12 cellular contexts compared by ENCODE assay signal in genomic region chr15:69388259-69388658, GRCh38. TPM values are rescaled to one million over a fixed set of nuclear protein-coding genes. Genes with fewer than 3 reads are reported as not detected.
DNase-seq lines count a peak whose midpoint lies in the region; ATAC-seq and TF ChIP-seq lines count a peak whose summit lies in the region.
"Had no signal": no experiment of that assay in that cellular context is flagged by ENCODE, and none has a peak within 500 bp of the region (broad histone marks: within the 10 kb centered on the region; RNA-seq: fewer than 3 reads in every experiment).

No MANE protein-coding gene starts in this region.

- no peaks in the 10 kb centered on the region for H3K36me3 Mint-ChIP-seq in osteocyte (ENCODE audit: unreplicated experiment)

- no peak overlapping the region for H3K4me3 Mint-ChIP-seq in osteocyte (ENCODE audit: unreplicated experiment)
- H3K4me3 Mint-ChIP-seq: nephron; stimulated activated naive CD8-positive, alpha-beta T cell treated with anti-CD3 and anti-CD28 coated beads, Interleukin-15, Interleukin-2, amounts not matched to agents 100 ng/mL and 50 ng/mL, for 24 hours had no signal

- H3K27me3 Mint-ChIP-seq in osteocyte (ENCODE audit: unreplicated experiment): no peaks in the 10 kb centered on the region
- H3K27me3 Mint-ChIP-seq: stimulated activated naive CD8-positive, alpha-beta T cell treated with anti-CD3 and anti-CD28 coated beads, Interleukin-15, Interleukin-2, amounts not matched to agents 100 ng/mL and 50 ng/mL, for 24 hours had no signal

- ATAC-seq in HG02938 (IDR thresholded peaks at IDR 0.05; ENCODE audit: unreplicated experiment) (no peak), GM19395 (IDR thresholded peaks at IDR 0.05; ENCODE audit: unreplicated experiment) (no peak), GM18498 (IDR thresholded peaks at IDR 0.05; ENCODE audit: unreplicated experiment) (no peak)

- TF ChIP-seq CTCF in osteocyte (IDR thresholded peaks at IDR 0.05): no peak

- DNase-seq in ELR (ENCODE audit: low read depth): peak; percentile 82
- peak; percentile 92 for DNase-seq in M059J (ENCODE audit: low read depth)
- DNase-seq in epidermal melanocyte (ENCODE audit: insufficient read length, low spot score): peak; percentile 49
- DNase-seq in osteocyte (ENCODE audit: extremely low spot score, unreplicated experiment): no peak
- DNase-seq: activated naive CD4-positive, alpha-beta T cell treated with anti-CD3 and anti-CD28 coated beads, Interleukin-2, amount 50 U/mL, for 16 hours; Calu3; MM.1S had no signal

- no peaks in the 10 kb centered on the region for H3K9me3 Mint-ChIP-seq in osteocyte (ENCODE audit: unreplicated experiment)
- H3K9me3 Mint-ChIP-seq: nephron; stimulated activated naive CD8-positive, alpha-beta T cell treated with anti-CD3 and anti-CD28 coated beads, Interleukin-15, Interleukin-2, amounts not matched to agents 100 ng/mL and 50 ng/mL, for 24 hours had no signal

- peaks cover 22% of the 10 kb centered on the region for H3K4me1 Mint-ChIP-seq in osteocyte (ENCODE audit: unreplicated experiment)

- peak overlapping the region; percentile 29 for H3K27ac Mint-ChIP-seq in osteocyte (ENCODE audit: unreplicated experiment)
- H3K27ac Mint-ChIP-seq: nephron; stimulated activated naive CD8-positive, alpha-beta T cell treated with anti-CD3 and anti-CD28 coated beads, Interleukin-15, Interleukin-2, amounts not matched to agents 100 ng/mL and 50 ng/mL, for 24 hours had no signal

RNA-seq across cellular contexts. Expression of gene KIF23, which starts 25.9 kb away (rescaled TPM):
- total RNA-seq in M059J (2014; rRNA removed; shearing (Covaris generic)): 73.1 and 102 TPM in 2 replicates
- 12.4 and 14.0 TPM in 2 replicates for total RNA-seq in osteocyte
